8 cellular contexts compared by ENCODE assay signal in genomic region chr5:108748010-108748353, GRCh38. TPM values are rescaled to one million over a fixed set of nuclear protein-coding genes. Genes with fewer than 3 reads are reported as not detected.
A peak's percentile ranks its signal among the peaks of the same experiment; 100 is the strongest.
DNase-seq lines count a peak whose midpoint lies in the region; ATAC-seq lines count a peak whose summit lies in the region.

No MANE protein-coding gene starts in this region.

- no peaks in the 10 kb centered on the region for H3K27me3 ChIP-seq in subcutaneous abdominal adipose tissue (ENCODE audit: control insufficient read depth in 5 of 5, insufficient read depth in 4 of 5, low read length in 5 of 5)

- peak overlapping the region; percentile 94 for H3K4me3 Mint-ChIP-seq in activated naive CD8-positive, alpha-beta T cell treated with anti-CD3 and anti-CD28 coated beads, Interleukin-2, amount 10 ng/mL, durations not matched to agents 7 days and 5 days

- POLR2A ChIA-PET in activated naive CD8-positive, alpha-beta T cell treated with anti-CD3 and anti-CD28 coated beads, Interleukin-2, amount 10 ng/mL, durations not matched to agents 7 days and 5 days (lab: Charles Lee), result interaction anchor here (2.3 kb wide), 1 partner anchor 20 kb away, joined by 10 read pairs; no protein-coding TSS in a partner anchor

- peak overlapping the region; percentile 76 to 97 (median 90) for H3K4me3 ChIP-seq in subcutaneous abdominal adipose tissue (ENCODE audit: low read depth in 1 of 5, low read length in 5 of 5)

- H3K36me3 Mint-ChIP-seq in activated naive CD8-positive, alpha-beta T cell treated with anti-CD3 and anti-CD28 coated beads, Interleukin-2, amount 10 ng/mL, durations not matched to agents 7 days and 5 days, result no peaks in the 10 kb centered on the region

- peaks cover 5 to 28% (median 22%) of the 10 kb centered on the region in 5 donors for H3K4me1 ChIP-seq in subcutaneous abdominal adipose tissue (ENCODE audit: control insufficient read depth in 5 of 5, insufficient read depth in 5 of 5, low read length in 5 of 5)

- ATAC-seq in activated naive CD8-positive, alpha-beta T cell treated with anti-CD3 and anti-CD28 coated beads, Interleukin-2, amount 10 ng/mL, durations not matched to agents 7 days and 5 days (ENCODE audit: low read depth), result no peak
- ATAC-seq in HG03439 (IDR thresholded peaks at IDR 0.05; ENCODE audit: unreplicated experiment), result no peak

- H3K27me3 Mint-ChIP-seq in activated naive CD8-positive, alpha-beta T cell treated with anti-CD3 and anti-CD28 coated beads, Interleukin-2, amount 10 ng/mL, durations not matched to agents 7 days and 5 days, result peaks cover 23% of the 10 kb centered on the region

- H3K9me3 Mint-ChIP-seq in activated naive CD8-positive, alpha-beta T cell treated with anti-CD3 and anti-CD28 coated beads, Interleukin-2, amount 10 ng/mL, durations not matched to agents 7 days and 5 days, result no peaks in the 10 kb centered on the region

- H3K9me3 ChIP-seq in subcutaneous abdominal adipose tissue (ENCODE audit: control insufficient read depth in 5 of 5, low read length in 5 of 5), result no peaks in the 10 kb centered on the region

- H3K9ac ChIP-seq in subcutaneous abdominal adipose tissue (ENCODE audit: low read length in 5 of 5), result peak overlapping the region; percentile 97 to 100 (median 100)

- H3K27ac Mint-ChIP-seq in activated naive CD8-positive, alpha-beta T cell treated with anti-CD3 and anti-CD28 coated beads, Interleukin-2, amount 10 ng/mL, durations not matched to agents 7 days and 5 days, result peak overlapping the region; percentile 80

- DNase-seq in NCI-H2227 treated with DMSO at 0.1 percent for 48 hours (lab: John Stamatoyannopoulos, UW) (peak; percentile 30), NCI-H2227 (lab: John Stamatoyannopoulos, UW; ENCODE audit: unreplicated experiment) (no peak), inferior parietal cortex (ENCODE audit: extremely low spot score) (peak; percentile 57), mucosa of gallbladder (ENCODE audit: low spot score) (no peak), SK-N-DZ (ENCODE audit: low spot score) (no peak)
- DNase-seq in activated naive CD8-positive, alpha-beta T cell treated with anti-CD3 and anti-CD28 coated beads, Interleukin-2, amount 10 ng/mL, durations not matched to agents 7 days and 5 days, result no peak

- H3K36me3 ChIP-seq in subcutaneous abdominal adipose tissue (ENCODE audit: control insufficient read depth in 5 of 5, insufficient read depth in 5 of 5, low read length in 5 of 5), result no peaks in the 10 kb centered on the region

- H3K4me1 Mint-ChIP-seq in activated naive CD8-positive, alpha-beta T cell treated with anti-CD3 and anti-CD28 coated beads, Interleukin-2, amount 10 ng/mL, durations not matched to agents 7 days and 5 days, result peaks cover 10% of the 10 kb centered on the region

- peak overlapping the region; percentile 100 for H3K27ac ChIP-seq in subcutaneous abdominal adipose tissue (ENCODE audit: low read depth, low read length)

RNA-seq across cellular contexts. Expression of gene FER, which starts 0.3 kb away (rescaled TPM):
- total RNA-seq in activated naive CD8-positive, alpha-beta T cell treated with anti-CD3 and anti-CD28 coated beads, Interleukin-2, amount 10 ng/mL, durations not matched to agents 7 days and 5 days, result 10 to 100 TPM; 10.8 to 13.5 TPM
- total RNA-seq in mucosa of gallbladder, result 25.4 TPM
- 5.1 and 11.1 TPM in 2 replicates for polyA plus RNA-seq in SK-N-DZ (2014; cell fraction: cytosol; rRNA removed)
- 10.4 and 14.3 TPM in 2 replicates for polyA plus RNA-seq in SK-N-DZ (2014; cell fraction: nucleus; rRNA removed)

Comparison
In these comparisons a context has a peak if more than half of its experiments do, and no peak if none do; other contexts are left out.
1. DNase-seq: peak in NCI-H2227 treated with DMSO at 0.1 percent for 48 hours (single experiment) and inferior parietal cortex (single experiment); none in NCI-H2227 (single experiment), activated naive CD8-positive, alpha-beta T cell treated with anti-CD3 and anti-CD28 coated beads, Interleukin-2, amount 10 ng/mL, durations not matched to agents 7 days and 5 days (single experiment), mucosa of gallbladder (single experiment) and SK-N-DZ (single experiment).